Comparison of ENCODE assay signal across 31 cellular contexts in the genomic region with DNA sequence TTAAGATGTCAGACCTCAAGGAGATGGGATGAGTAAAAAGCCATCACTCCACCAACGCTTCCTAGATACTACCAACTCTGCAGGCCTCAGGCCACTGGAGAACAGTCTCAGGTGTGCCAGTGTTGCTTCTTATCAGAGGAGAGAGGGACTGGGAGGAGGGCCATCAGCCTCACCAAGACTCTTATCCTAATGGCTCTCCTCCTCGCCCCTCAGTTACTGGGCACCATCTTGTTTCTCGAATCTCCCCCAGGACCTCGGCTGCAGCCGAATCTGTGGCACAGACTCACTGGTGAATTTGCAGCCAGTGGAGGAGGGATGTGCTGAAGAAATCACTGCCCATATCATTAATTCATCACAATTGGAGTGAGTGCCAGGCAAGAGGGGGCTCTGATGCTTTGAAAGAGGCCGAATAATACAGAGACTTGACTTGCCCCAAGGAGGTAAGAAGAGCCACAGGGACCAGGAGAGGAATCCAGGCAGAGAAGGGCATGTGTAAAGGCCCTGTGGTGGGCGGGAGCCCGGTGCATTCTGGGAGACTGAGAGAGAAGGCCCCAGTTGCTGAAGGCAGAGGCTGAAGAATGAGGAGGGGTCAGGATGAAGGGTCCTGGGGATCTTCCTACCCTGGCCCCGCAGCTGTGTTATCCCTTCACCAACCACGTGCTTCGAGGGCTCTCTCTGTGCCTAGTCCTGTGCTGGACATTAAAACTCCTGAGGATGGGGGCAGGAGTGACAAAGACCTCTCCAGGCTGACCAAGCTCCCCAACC.
"Had no signal": no experiment of that assay in that cellular context is flagged by ENCODE, and none has a peak within 500 bp of the region (broad histone marks: within the 10 kb centered on the region; RNA-seq: fewer than 3 reads in every experiment).

No MANE protein-coding gene starts in this region.

- ATAC-seq: activated CD8-positive, alpha-beta T cell treated with anti-CD3 and anti-CD28 coated beads for 36 hours; activated naive CD4-positive, alpha-beta T cell treated with anti-CD3 and anti-CD28 coated beads, Interleukin-2, amount 50 U/mL, for 72 hours; activated T-cell treated with anti-CD3 and anti-CD28 coated beads, Interleukin-2, amount 50 U/mL, for 72 hours; activated T-helper 17 cell treated with anti-CD3 and anti-CD28 coated beads, Interleukin-2, amount 50 U/mL, for 72 hours; body of pancreas; Panc1 had no signal

- H3K36me3 ChIP-seq: adrenal gland, SJCRH30, WERI-Rb-1 had no signal

- H3K27me3 ChIP-seq: adrenal gland, body of pancreas had no signal

- H3K9me3 ChIP-seq: adrenal gland, body of pancreas, SJCRH30 had no signal

- DNase-seq: activated CD4-positive, alpha-beta T cell treated with anti-CD3 and anti-CD28 coated beads for 1 hour; activated CD4-positive, alpha-beta T cell treated with anti-CD3 and anti-CD28 coated beads, Interleukin-2, amount 10 ng/mL, durations not matched to agents 24 days and 14 days; activated CD4-positive, alpha-beta T cell treated with anti-CD3 and anti-CD28 coated beads, Interleukin-2, amount 50 U/mL, for 4 hours; activated CD4-positive, CD25-positive, alpha-beta regulatory T cell; activated CD8-positive, alpha-beta T cell treated with anti-CD3 and anti-CD28 coated beads for 36 hours; activated gamma-delta T cell treated with Interleukin-2 at 50 U/mL for 16 hours; activated naive CD4-positive, alpha-beta T cell treated with anti-CD3 and anti-CD28 coated beads for 36 hours; activated T-cell treated with anti-CD3 and anti-CD28 coated beads, Interleukin-2, amount 50 U/mL, for 1 hour; activated T-cell treated with anti-CD3 and anti-CD28 coated beads, Interleukin-2, amount 50 U/mL, for 72 hours; adrenal gland; body of pancreas; caudate nucleus; cerebellar nuclear complex; NCI-H1092 treated with DMSO at 0.1 percent for 48 hours; NCI-H1417; NCI-H146; NCI-H187; NCI-H2029 treated with DMSO at 0.1 percent for 48 hours; NCI-H2107; NCI-H226; NCI-H524 treated with DMSO at 0.1 percent for 48 hours; SHP77; SJCRH30; T1000; WERI-Rb-1 had no signal

- H3K4me1 ChIP-seq: adrenal gland, body of pancreas, SJCRH30 had no signal

- H3K4me3 ChIP-seq: adrenal gland, body of pancreas, SJCRH30, SK-N-MC had no signal

- FAIRE-seq: astrocyte, bronchial epithelial cell had no signal

- H3K27ac ChIP-seq: adrenal gland, body of pancreas, SJCRH30, SK-N-MC, WERI-Rb-1 had no signal
